Comparison of ENCODE assay signal across 8 cellular contexts in genomic region chr6:26045046-26045938, GRCh38. TPM values are rescaled to one million over a fixed set of nuclear protein-coding genes. Genes with fewer than 3 reads are reported as not detected.
A peak's percentile ranks its signal among the peaks of the same experiment; 100 is the strongest.
DNase-seq lines count a peak whose midpoint lies in the region; ATAC-seq and TF ChIP-seq lines count a peak whose summit lies in the region.

No MANE protein-coding gene starts in this region.

- intact Hi-C loops in CD8-positive, alpha-beta T cell (cut with DNase I, micrococcal nuclease): loop anchor here (1.0 to 10.0 kb wide), 6 partner anchors 10 to 1847 kb away; partner anchors contain the start of gene HMGN4 (in 1 of the 2)
- intact Hi-C loops in heart right ventricle (cut with DNase I): loop anchor here in 1 of 10 donors (2.0 kb wide), 1 partner anchor 18 kb away; a partner anchor contains a TSS

- no peaks in the 10 kb centered on the region for H3K27me3 Mint-ChIP-seq in CD8-positive, alpha-beta T cell (ENCODE audit: low read depth)

- H3K4me1 Mint-ChIP-seq in CD8-positive, alpha-beta T cell (ENCODE audit: low read depth): peaks cover 14% of the 10 kb centered on the region

- peak overlapping the region; percentile 76 for H3K4me3 ChIP-seq in CD8-positive, alpha-beta T cell (ENCODE audit: low read depth, low read length)
- peak overlapping the region; percentile 7 to 67 (median 60) for H3K4me3 ChIP-seq in heart right ventricle
- peak overlapping the region; percentile 78 for H3K4me3 ChIP-seq in rectal smooth muscle tissue (ENCODE audit: low read length)

- H3K9me3 ChIP-seq in CD8-positive, alpha-beta T cell (ENCODE audit: low read length): no peaks in the 10 kb centered on the region
- no peaks in the 10 kb centered on the region for H3K9me3 ChIP-seq in heart right ventricle

- H3K9ac ChIP-seq in rectal smooth muscle tissue (ENCODE audit: low read length): peak overlapping the region; percentile 50

- peaks cover 3% of the 10 kb centered on the region for H3K36me3 Mint-ChIP-seq in CD8-positive, alpha-beta T cell

- H3K27me3 ChIP-seq in CD8-positive, alpha-beta T cell (ENCODE audit: insufficient read depth, low read length): no peaks in the 10 kb centered on the region
- H3K27me3 ChIP-seq in heart right ventricle (no peaks in the 10 kb centered on the region), rectal smooth muscle tissue (ENCODE audit: control insufficient read depth, insufficient read depth, low read length) (no peaks in the 10 kb centered on the region)

- POLR2A ChIA-PET in CD8-positive, alpha-beta T cell (lab: Charles Lee): interaction anchor here (0.6 to 9.4 kb wide), 30 partner anchors 10 to 1847 kb away, joined by 3 to 506 read pairs (median 8); partner anchors contain the start of genes HFE and TRIM38

- no peak for TF ChIP-seq CTCF in CD8-positive, alpha-beta T cell (IDR thresholded peaks at IDR 0.05)
- peak in 1 of 9 donors; percentile 8 for TF ChIP-seq CTCF in heart right ventricle (IDR thresholded peaks at IDR 0.05)

- peak overlapping the region; percentile 98 for H3K27ac Mint-ChIP-seq in CD8-positive, alpha-beta T cell

- WGBS in adipose tissue, 3 donors: 1 to 2% (median 1%) methylated on average over 48 of the region's 48 CpGs
- WGBS in heart right ventricle, 2 donors: 1 to 2% methylated on average over 48 of the region's 48 CpGs

- no peaks in the 10 kb centered on the region for H3K36me3 ChIP-seq in CD8-positive, alpha-beta T cell (ENCODE audit: insufficient read depth, low read length)
- no peaks in the 10 kb centered on the region for H3K36me3 ChIP-seq in heart right ventricle
- H3K36me3 ChIP-seq in rectal smooth muscle tissue (ENCODE audit: control insufficient read depth, insufficient read depth, low read length): no peaks in the 10 kb centered on the region

- H3K4me1 ChIP-seq in CD8-positive, alpha-beta T cell (ENCODE audit: insufficient read depth, low read length): peaks cover 7% of the 10 kb centered on the region
- peaks cover 4 to 27% (median 14%) of the 10 kb centered on the region in 9 donors for H3K4me1 ChIP-seq in heart right ventricle
- H3K4me1 ChIP-seq in rectal smooth muscle tissue (ENCODE audit: control insufficient read depth, insufficient read depth, low read length): peaks cover 9% of the 10 kb centered on the region

- peak overlapping the region; percentile 89 for H3K4me3 Mint-ChIP-seq in CD8-positive, alpha-beta T cell

- peak; percentile 54 to 86 (median 78) for DNase-seq in CD8-positive, alpha-beta T cell
- DNase-seq in HS-5 (ENCODE audit: low read depth): peak; percentile 85
- peak; percentile 90 for DNase-seq in SKM-1 (lab: John Stamatoyannopoulos, UW; ENCODE audit: unreplicated experiment)
- DNase-seq in heart right ventricle: peak; percentile 31 to 94
- no peak for DNase-seq in H4 (ENCODE audit: low spot score)

- CTCF ChIA-PET in CD8-positive, alpha-beta T cell (lab: Charles Lee): interaction anchor here (1.1 to 4.6 kb wide), 14 partner anchors 9 to 78 kb away, joined by 3 to 51 read pairs (median 4); a partner anchor contains a TSS

- peak overlapping the region; percentile 73 for H3K27ac ChIP-seq in CD8-positive, alpha-beta T cell (ENCODE audit: low read depth, low read length)
- H3K27ac ChIP-seq in adipose tissue (ENCODE audit: low read depth, low read length) (peak overlapping the region; percentile 25), heart right ventricle (peak overlapping the region; percentile 84 to 95 (median 90)), rectal smooth muscle tissue (ENCODE audit: low read depth, low read length) (peak overlapping the region; percentile 98)

- H3K9me3 Mint-ChIP-seq in CD8-positive, alpha-beta T cell: no peaks in the 10 kb centered on the region

- peak; percentile 59 for ATAC-seq in CD8-positive, alpha-beta T cell
- peak; percentile 21 for ATAC-seq in GM19468 (IDR thresholded peaks at IDR 0.05; ENCODE audit: extremely low read depth, unreplicated experiment)
- ATAC-seq in heart right ventricle: peak; percentile 66 to 89 (median 81)

RNA-seq across cellular contexts. Expression of gene HFE, which starts 41.9 kb away (rescaled TPM):
- total RNA-seq in CD8-positive, alpha-beta T cell: under 1 TPM; 0.30 to 0.44 TPM
- polyA plus RNA-seq in adipose tissue: 1 to 10 TPM; 2.6 to 6.1 (median 3.3) TPM
- 1 to 10 TPM; 2.4 to 7.7 (median 4.7) TPM for total RNA-seq in heart right ventricle
- 1 to 10 TPM; 1.4 to 2.5 TPM for polyA plus RNA-seq in heart right ventricle
- total RNA-seq in H4 (2014; rRNA removed; shearing (Covaris generic)): 7.8 and 13.4 TPM in 2 replicates

Comparison
In these comparisons a context has a peak if more than half of its experiments do, and no peak if none do; other contexts are left out.
1. ATAC-seq: peak in every context shown above with its lines; median percentile 81 in heart right ventricle; 59 in CD8-positive, alpha-beta T cell; 21 in GM19468.
2. H3K27ac ChIP-seq: peak in every context shown above with its lines; median percentile 98 in rectal smooth muscle tissue; 90 in heart right ventricle; 73 in CD8-positive, alpha-beta T cell; 25 in adipose tissue.